In genomic region chr14:24837280-24838046, GRCh38 we compare ENCODE assay signal across 1 cellular context.
A peak's percentile ranks its signal among the peaks of the same experiment; 100 is the strongest.
TF ChIP-seq lines count a peak whose summit lies in the region.

No MANE protein-coding gene starts in this region.

TF ChIP-seq in HepG2, 621 proteins besides CTCF, POLR2A, EP300 and RAD21 (continued from another document):
- TF ChIP-seq CC2D1A (CRISPR knock-in tag; IDR thresholded peaks at IDR 0.05): no peak; the same call in 1 of the 2 replicates
- TF ChIP-seq ZNF513 (CRISPR knock-in tag; conservative IDR thresholded peaks at IDR 0.05): no peak
- TF ChIP-seq STAG1 (CRISPR knock-in tag; IDR thresholded peaks at IDR 0.05): no peak
- no peak for TF ChIP-seq ZNF580 (CRISPR knock-in tag; IDR thresholded peaks at IDR 0.05; ENCODE audit: borderline replicate concordance, low read depth)
- TF ChIP-seq ZNF614 (CRISPR knock-in tag; IDR thresholded peaks at IDR 0.05; ENCODE audit: borderline replicate concordance): no peak
- TF ChIP-seq ZNF713 (CRISPR knock-in tag; IDR thresholded peaks at IDR 0.05): peak; percentile 48; the same call in 1 of the 2 replicates
- no peak for TF ChIP-seq HNF1A (IDR thresholded peaks at IDR 0.05; ENCODE audit: low read depth)
- TF ChIP-seq HNF1A (CRISPR knock-in tag; IDR thresholded peaks at IDR 0.05; ENCODE audit: borderline replicate concordance): no peak
- no peak for TF ChIP-seq THYN1 (CRISPR knock-in tag; IDR thresholded peaks at IDR 0.05; ENCODE audit: borderline replicate concordance, low read depth)
- TF ChIP-seq ZSCAN20 (CRISPR knock-in tag; IDR thresholded peaks at IDR 0.05; ENCODE audit: borderline replicate concordance): no peak
- no peak for TF ChIP-seq GFI1 (CRISPR knock-in tag; IDR thresholded peaks at IDR 0.05; ENCODE audit: borderline replicate concordance)
- no peak for TF ChIP-seq MEIS1 (CRISPR knock-in tag; IDR thresholded peaks at IDR 0.05; ENCODE audit: borderline replicate concordance)
- TF ChIP-seq ZNF12 (CRISPR knock-in tag; IDR thresholded peaks at IDR 0.05): no peak
- no peak for TF ChIP-seq ZNF784 (CRISPR knock-in tag; IDR thresholded peaks at IDR 0.05; ENCODE audit: borderline replicate concordance)
- no peak for TF ChIP-seq SMAD1 (CRISPR knock-in tag; IDR thresholded peaks at IDR 0.05; ENCODE audit: borderline replicate concordance, low read depth)
- no peak for TF ChIP-seq ZKSCAN8 (CRISPR knock-in tag; IDR thresholded peaks at IDR 0.05; ENCODE audit: borderline replicate concordance)
- TF ChIP-seq TBP (CRISPR knock-in tag; IDR thresholded peaks at IDR 0.05): no peak
- no peak for TF ChIP-seq POLR2AphosphoS2 (IDR thresholded peaks at IDR 0.05; ENCODE audit: low read depth, low read length)
- TF ChIP-seq ZNF136 (CRISPR knock-in tag; IDR thresholded peaks at IDR 0.05; ENCODE audit: low read depth): 0 out of 2 replicates have a peak, but pooled peaks have one; percentile 6
- TF ChIP-seq ZFX (CRISPR knock-in tag; IDR thresholded peaks at IDR 0.05; ENCODE audit: low read depth): no peak
- 0 out of 2 replicates have a peak, but pooled peaks have one; percentile 50 for TF ChIP-seq ZFP41 (CRISPR knock-in tag; IDR thresholded peaks at IDR 0.05; ENCODE audit: borderline replicate concordance)
- TF ChIP-seq MAF1 (CRISPR knock-in tag; IDR thresholded peaks at IDR 0.05; ENCODE audit: borderline replicate concordance): no peak
- TF ChIP-seq ZSCAN29 (CRISPR knock-in tag; conservative IDR thresholded peaks at IDR 0.05): no peak
- no peak for TF ChIP-seq ZNF224 (CRISPR knock-in tag; IDR thresholded peaks at IDR 0.05)
- no peak for TF ChIP-seq ZNF383 (CRISPR knock-in tag; IDR thresholded peaks at IDR 0.05; ENCODE audit: borderline replicate concordance)
- TF ChIP-seq ZNF740 (CRISPR knock-in tag; IDR thresholded peaks at IDR 0.05): no peak
- no peak for TF ChIP-seq ZBTB38 (CRISPR knock-in tag; IDR thresholded peaks at IDR 0.05)
- no peak for TF ChIP-seq PRPF4 (IDR thresholded peaks at IDR 0.05; ENCODE audit: low read depth, low read length, poor library complexity, severe bottlenecking)
- no peak for TF ChIP-seq MYNN (CRISPR knock-in tag; IDR thresholded peaks at IDR 0.05; ENCODE audit: low read depth)
- TF ChIP-seq PLRG1 (conservative IDR thresholded peaks at IDR 0.05): no peak
- TF ChIP-seq GMEB2 (CRISPR knock-in tag; IDR thresholded peaks at IDR 0.05; ENCODE audit: low read depth): no peak
